Comparison of ENCODE assay signal across 8 cellular contexts in genomic region chr3:12758025-12758830, GRCh38.
DNase-seq lines count a peak whose midpoint lies in the region; ATAC-seq and TF ChIP-seq lines count a peak whose summit lies in the region.

No MANE protein-coding gene starts in this region.

- DNase-seq in AG09309 (ENCODE audit: low read depth) (peak; percentile 27), dedifferentiated amniotic fluid mesenchymal stem cell (ENCODE audit: extremely low spot score) (peak; percentile 70), nephron progenitor cell (no peak), GM19240 (ENCODE audit: insufficient read length, low spot score) (no peak), NCI-H510A (lab: John Stamatoyannopoulos, UW) (no peak)

- H3K27ac Mint-ChIP-seq in nephron progenitor cell = peak overlapping the region; percentile 65

- TF ChIP-seq CTCF in AG09309 (IDR thresholded peaks at IDR 0.05; ENCODE audit: control insufficient read depth, insufficient read depth, low read depth, low read length, missing control alignments) = no peak
- TF ChIP-seq CTCF in nephron progenitor cell (IDR thresholded peaks at IDR 0.05) = no peak

- H3K4me3 ChIP-seq in AG09309 (ENCODE audit: control insufficient read depth, low read depth, low read length) = no peak overlapping the region

- ATAC-seq in HG02610 (IDR thresholded peaks at IDR 0.05; ENCODE audit: unreplicated experiment) (peak; percentile 43), GM19324 (IDR thresholded peaks at IDR 0.05; ENCODE audit: low FRiP score, unreplicated experiment) (no peak)
- ATAC-seq in activated CD4-positive, CD25-positive, alpha-beta regulatory T cell treated with anti-CD3 and anti-CD28 coated beads, Interleukin-2, amount 50 U/mL, for 24 hours = no peak

- H3K27me3 Mint-ChIP-seq in nephron progenitor cell (ENCODE audit: low read depth, poor library complexity) = peaks cover 17% of the 10 kb centered on the region

- peaks cover 27% of the 10 kb centered on the region for H3K4me1 Mint-ChIP-seq in nephron progenitor cell

- H3K9me3 Mint-ChIP-seq in nephron progenitor cell = no peaks in the 10 kb centered on the region

- H3K36me3 Mint-ChIP-seq in nephron progenitor cell (ENCODE audit: low read depth) = no peaks in the 10 kb centered on the region

- no peak overlapping the region for H3K4me3 Mint-ChIP-seq in nephron progenitor cell

Comparison
In these comparisons a context has a peak if more than half of its experiments do, and no peak if none do; other contexts are left out.
1. DNase-seq: peak in AG09309 (single experiment) and dedifferentiated amniotic fluid mesenchymal stem cell (single experiment); none in nephron progenitor cell (single experiment), GM19240 (single experiment) and NCI-H510A (single experiment).